Comparison of ENCODE assay signal across 1 cellular context in the genomic region with DNA sequence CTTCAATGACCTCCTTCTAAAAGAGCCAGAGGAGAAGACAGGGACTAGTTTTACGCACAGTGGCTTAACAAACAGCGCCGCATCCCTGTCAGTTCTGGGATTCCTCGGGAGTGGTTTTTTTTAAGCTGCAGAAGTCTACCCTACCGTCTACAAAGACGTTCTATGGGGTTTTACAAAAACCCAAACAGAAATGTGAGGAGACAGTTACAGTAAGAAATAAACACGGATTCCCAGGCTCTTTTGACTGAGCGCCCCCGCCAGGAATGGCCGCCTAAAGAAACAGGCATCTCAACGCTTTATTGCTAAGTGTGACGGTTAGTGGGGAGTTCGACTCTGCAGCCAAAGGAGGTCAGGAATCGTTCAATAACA.
TF ChIP-seq lines count a peak whose summit lies in the region.

No MANE protein-coding gene starts in this region.

TF ChIP-seq in K562, 482 proteins besides CTCF, POLR2A, EP300 and RAD21:
- TF ChIP-seq YY1 (IDR thresholded peaks at IDR 0.05; ENCODE audit: borderline replicate concordance in 1 of 3, control insufficient read depth in 1 of 3, extremely low read depth in 1 of 3, insufficient read depth in 3 of 3, insufficient read length in 1 of 3, insufficient replicate concordance in 2 of 3, low read depth in 1 of 3, low read length in 2 of 3) (peak in 1 of 3 experiments; percentile 51), TBL1XR1 (IDR thresholded peaks at IDR 0.05; ENCODE audit: low read length in 2 of 2) (no peak), KLF1 (tag; IDR thresholded peaks at IDR 0.05) (no peak), ZNF384 (IDR thresholded peaks at IDR 0.05; ENCODE audit: low read depth, low read length) (0 out of 2 replicates have a peak, but pooled peaks have one; percentile 42), ZNF431 (CRISPR knock-in tag; IDR thresholded peaks at IDR 0.05) (no peak), HOXB6 (CRISPR knock-in tag; IDR thresholded peaks at IDR 0.05; ENCODE audit: borderline replicate concordance) (no peak), TSHZ1 (CRISPR knock-in tag; IDR thresholded peaks at IDR 0.05) (no peak), MLX (CRISPR knock-in tag; conservative IDR thresholded peaks at IDR 0.05) (no peak), AFF1 (IDR thresholded peaks at IDR 0.05; ENCODE audit: low read depth in 1 of 2, partially characterized antibody in 2 of 2) (no peak), FOXK2 (conservative IDR thresholded peaks at IDR 0.05 in 1 of 2, IDR thresholded peaks at IDR 0.05 in 1 of 2; ENCODE audit: low read depth in 2 of 2) (peak; percentile 17 to 35; a peak in 1 of 4 replicates), ATF1 (CRISPR knock-in tag; IDR thresholded peaks at IDR 0.05) (no peak), ATF1 (tag; IDR thresholded peaks at IDR 0.05) (no peak), TFAM (CRISPR knock-in tag; conservative IDR thresholded peaks at IDR 0.05) (no peak), MAFG (tag; conservative IDR thresholded peaks at IDR 0.05) (no peak), SMC3 (conservative IDR thresholded peaks at IDR 0.05; ENCODE audit: insufficient read depth, low read depth, low read length) (0 out of 2 replicates have a peak, but pooled peaks have one; percentile 14)
- TF ChIP-seq, protein P1, sequence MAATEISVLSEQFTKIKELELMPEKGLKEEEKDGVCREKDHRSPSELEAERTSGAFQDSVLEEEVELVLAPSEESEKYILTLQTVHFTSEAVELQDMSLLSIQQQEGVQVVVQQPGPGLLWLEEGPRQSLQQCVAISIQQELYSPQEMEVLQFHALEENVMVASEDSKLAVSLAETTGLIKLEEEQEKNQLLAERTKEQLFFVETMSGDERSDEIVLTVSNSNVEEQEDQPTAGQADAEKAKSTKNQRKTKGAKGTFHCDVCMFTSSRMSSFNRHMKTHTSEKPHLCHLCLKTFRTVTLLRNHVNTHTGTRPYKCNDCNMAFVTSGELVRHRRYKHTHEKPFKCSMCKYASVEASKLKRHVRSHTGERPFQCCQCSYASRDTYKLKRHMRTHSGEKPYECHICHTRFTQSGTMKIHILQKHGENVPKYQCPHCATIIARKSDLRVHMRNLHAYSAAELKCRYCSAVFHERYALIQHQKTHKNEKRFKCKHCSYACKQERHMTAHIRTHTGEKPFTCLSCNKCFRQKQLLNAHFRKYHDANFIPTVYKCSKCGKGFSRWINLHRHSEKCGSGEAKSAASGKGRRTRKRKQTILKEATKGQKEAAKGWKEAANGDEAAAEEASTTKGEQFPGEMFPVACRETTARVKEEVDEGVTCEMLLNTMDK (IDR thresholded peaks at IDR 0.05; ENCODE audit: borderline replicate concordance, insufficient read depth, low read depth, low read length, poor library complexity, severe bottlenecking): peak; percentile 2
